In the genomic region with DNA sequence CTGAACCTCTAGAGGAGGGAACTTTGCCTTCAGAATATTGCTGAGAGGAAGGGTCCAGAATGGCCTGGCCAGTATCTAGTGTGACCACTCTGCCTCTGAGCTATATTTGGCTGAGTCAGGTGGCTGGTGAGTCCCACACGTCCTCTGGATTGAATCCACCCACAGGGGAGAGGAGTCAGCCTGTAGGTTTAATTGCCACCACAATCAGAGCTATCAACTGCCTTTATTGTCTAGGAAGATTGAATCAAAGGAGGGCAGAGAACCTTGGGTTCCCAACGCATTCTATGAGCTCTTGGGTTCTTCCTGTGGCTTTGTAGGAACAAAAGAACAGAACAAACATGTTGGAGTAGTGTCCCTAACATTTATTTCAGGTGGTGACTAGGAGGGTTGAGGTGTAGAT, we compare ENCODE assay signal across 24 cellular contexts.
DNase-seq lines count a peak whose midpoint lies in the region; ATAC-seq, FAIRE-seq and TF ChIP-seq lines count a peak whose summit lies in the region.
"Had no signal": no experiment of that assay in that cellular context is flagged by ENCODE, and none has a peak within 500 bp of the region (broad histone marks: within the 10 kb centered on the region; RNA-seq: fewer than 3 reads in every experiment).

No MANE protein-coding gene starts in this region.

- H3K36me3 ChIP-seq in transverse colon: no peaks in the 10 kb centered on the region
- no peaks in the 10 kb centered on the region for H3K36me3 ChIP-seq in pancreas
- H3K36me3 ChIP-seq: SJCRH30 had no signal

- H3K27me3 ChIP-seq in transverse colon (no peaks in the 10 kb centered on the region), pancreas (no peaks in the 10 kb centered on the region)
- H3K27me3 ChIP-seq: SJCRH30 had no signal

- no peak for TF ChIP-seq EP300 in transverse colon (IDR thresholded peaks at IDR 0.05; ENCODE audit: low read depth)

- no peaks in the 10 kb centered on the region for H3K9me3 ChIP-seq in transverse colon
- no peaks in the 10 kb centered on the region for H3K9me3 ChIP-seq in pancreas
- H3K9me3 ChIP-seq: Caco-2, SJCRH30 had no signal

- in situ Hi-C loops in SK-MEL-5 (cut with HindIII; ENCODE audit: low pct_unique_long_range_greater_than_20kb, low sequenced_read_pairs): no loop called here
- in situ Hi-C loops in transverse colon (cut with MboI; ENCODE audit: low pct_ligation_motif_present in 1 of 4, low pct_unique_long_range_greater_than_20kb in 1 of 4, low sequenced_read_pairs in 3 of 4): loop anchor here in 1 of 4 donors (25.0 kb wide), 1 partner anchor 111 kb away; a partner anchor contains a TSS

- ATAC-seq in left cardiac atrium: peak; percentile 15 to 18
- ATAC-seq in Right ventricle myocardium superior (ENCODE audit: poor library complexity): no peak
- peak; percentile 66 for ATAC-seq in left colon
- no peak for ATAC-seq in pancreas
- ATAC-seq: GM12878, HCT116 had no signal

- 14% methylated on average over 2 of the region's 2 CpGs; no CpG with 5 or more reads in 1 of the 2 donors for WGBS in transverse colon (ENCODE audit: low coverage in 1 of 2), 2 donors
- WGBS in pancreas, 2 donors: 40 to 63% methylated on average over 2 of the region's 2 CpGs

- FAIRE-seq in pancreas (lab: Jason Lieb, UNC): no peak
- FAIRE-seq: GM12878 had no signal

- H3K27ac ChIP-seq in transverse colon (peak overlapping the region; percentile 51 to 77 (median 64)), pancreas (no peak overlapping the region)
- H3K27ac ChIP-seq: PC-9, RWPE1, SJCRH30 had no signal

- no peak for TF ChIP-seq POLR2A in transverse colon (IDR thresholded peaks at IDR 0.05)

- DNase-seq in left cardiac atrium (no peak), Right ventricle myocardium superior (no peak), SK-MEL-5 (ENCODE audit: low read depth, low spot score) (peak; percentile 22), left colon (peak in 1 of 2 donors; percentile 72), transverse colon (peak; percentile 58), NCI-H1694 (lab: John Stamatoyannopoulos, UW) (no peak), NCI-H446 treated with DMSO at 0.1 percent for 48 hours (lab: John Stamatoyannopoulos, UW) (no peak), pancreas (no peak)
- DNase-seq: 8988T; Caco-2; CD4-positive, CD25-positive, alpha-beta regulatory T cell; DMS153; KBM-7; MV-4-11; NCI-H187; NCI-H2107; NCI-H2227 treated with DMSO at 0.1 percent for 48 hours; NCI-H524; PC-9; SJCRH30 had no signal

- TF ChIP-seq CTCF in transverse colon (IDR thresholded peaks at IDR 0.05) (no peak), pancreas (IDR thresholded peaks at IDR 0.05) (no peak)

- H3K4me3 ChIP-seq in transverse colon (no peak overlapping the region), pancreas (no peak overlapping the region)
- H3K4me3 ChIP-seq: GM12878, GM23338, PC-9, SJCRH30 had no signal

- intact Hi-C loops in left cardiac atrium (cut with DNase I) (no loop called here), Right ventricle myocardium superior (cut with DNase I) (loop anchor here (10.0 kb wide), 1 partner anchor 62 kb away; no protein-coding TSS in a partner anchor), left colon (cut with DNase I, micrococcal nuclease) (loop anchor here in 1 of 2 donors (10.0 kb wide), 1 partner anchor 108 kb away; no protein-coding TSS in a partner anchor), transverse colon (cut with DNase I; ENCODE audit: low total_unique reads) (no loop called here), pancreas (cut with DNase I) (no loop called here)

- peaks cover 21 to 54% (median 24%) of the 10 kb centered on the region in 4 donors for H3K4me1 ChIP-seq in transverse colon
- H3K4me1 ChIP-seq in pancreas: peaks cover 0 to 5% (median 0%) of the 10 kb centered on the region in 3 donors

Comparison
In these comparisons a context has a peak if more than half of its experiments do, and no peak if none do; other contexts are left out.
1. ATAC-seq: peak in left cardiac atrium (2 of 2) and left colon (single experiment); none in Right ventricle myocardium superior (single experiment) and pancreas (0 of 4).
2. DNase-seq: peak in SK-MEL-5 (single experiment) and transverse colon (single experiment); none in left cardiac atrium (single experiment), Right ventricle myocardium superior (single experiment), NCI-H1694 (single experiment), NCI-H446 treated with DMSO at 0.1 percent for 48 hours (single experiment) and pancreas (0 of 6).
3. H3K27ac ChIP-seq: peak in transverse colon (4 of 4); none in pancreas (0 of 4).